2 cellular contexts compared by ENCODE assay signal in the genomic region with DNA sequence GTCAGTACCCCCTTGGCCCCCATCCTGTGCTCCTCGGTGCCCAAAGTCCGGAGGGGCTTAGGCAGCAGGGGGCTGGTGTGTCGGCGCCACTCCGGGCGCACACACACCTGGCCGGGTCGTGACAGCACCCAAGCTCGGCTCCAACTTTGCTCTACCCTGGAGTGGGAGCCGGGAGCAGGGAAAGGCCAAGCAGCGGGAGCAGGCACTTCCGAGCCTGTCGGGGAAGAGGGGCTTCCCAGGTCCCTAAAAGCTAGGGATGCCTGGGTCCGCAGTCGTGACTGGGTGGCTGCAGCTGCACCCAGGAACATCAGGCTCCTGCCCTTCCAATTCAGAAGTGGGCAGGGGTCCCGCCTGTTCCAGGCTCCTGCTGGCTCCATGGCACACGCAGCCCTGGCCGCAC.
TF ChIP-seq lines count a peak whose summit lies in the region.

No MANE protein-coding gene starts in this region.

TF ChIP-seq in K562, 482 proteins besides CTCF, POLR2A, EP300 and RAD21:
- TF ChIP-seq ZNF224 (CRISPR knock-in tag; IDR thresholded peaks at IDR 0.05) (no peak), SNIP1 (IDR thresholded peaks at IDR 0.05; ENCODE audit: low read depth) (no peak), POLR2G (IDR thresholded peaks at IDR 0.05; ENCODE audit: low read depth, low read length) (peak; percentile 40; the same call in 1 of the 2 replicates)

TF ChIP-seq in HepG2, 621 proteins besides CTCF, POLR2A, EP300 and RAD21:
- TF ChIP-seq ZNF280B (CRISPR knock-in tag; IDR thresholded peaks at IDR 0.05; ENCODE audit: borderline replicate concordance) (0 out of 2 replicates have a peak, but pooled peaks have one; percentile 30), AGO2 (optimal IDR thresholded peaks at IDR 0.05; ENCODE audit: low read depth, low read length) (peak; percentile 67), CC2D1A (CRISPR knock-in tag; IDR thresholded peaks at IDR 0.05) (no peak), AHDC1 (CRISPR knock-in tag; IDR thresholded peaks at IDR 0.05; ENCODE audit: borderline replicate concordance) (no peak), TBX2 (CRISPR knock-in tag; IDR thresholded peaks at IDR 0.05; ENCODE audit: borderline replicate concordance) (no peak), CHD2 (IDR thresholded peaks at IDR 0.05; ENCODE audit: low read depth, low read length) (no peak), CBX2 (IDR thresholded peaks at IDR 0.05; ENCODE audit: low read depth, low read length) (no peak), CBX2 (CRISPR knock-in tag; IDR thresholded peaks at IDR 0.05; ENCODE audit: low read depth) (no peak), GMEB2 (CRISPR knock-in tag; IDR thresholded peaks at IDR 0.05; ENCODE audit: low read depth) (no peak), ZBTB20 (CRISPR knock-in tag; IDR thresholded peaks at IDR 0.05; ENCODE audit: borderline replicate concordance, low read depth) (no peak), HNRNPLL (IDR thresholded peaks at IDR 0.05; ENCODE audit: low read depth, low read length, poor library complexity, severe bottlenecking) (peak; percentile 22)
